ENCODE assay signal across 19 cellular contexts in genomic region chr3:133937061-133937686, GRCh38.
"Had no signal": no experiment of that assay in that cellular context is flagged by ENCODE, and none has a peak within 500 bp of the region (broad histone marks: within the 10 kb centered on the region; RNA-seq: fewer than 3 reads in every experiment).

No MANE protein-coding gene starts in this region.

- DNase-seq: activated CD4-positive, CD25-positive, alpha-beta regulatory T cell treated with anti-CD3 and anti-CD28 coated beads, Interleukin-2, amount 50 U/mL, for 72 hours; activated effector memory CD4-positive, alpha-beta T cell treated with Interleukin-2 at 50 U/mL for 16 hours; activated T-cell treated with anti-CD3 and anti-CD28 coated beads, Interleukin-2, amount 50 U/mL, for 4 hours; central memory CD4-positive, alpha-beta T cell; effector CD8-positive, alpha-beta T cell; foreskin melanocyte; left colon; midbrain; stimulated activated CD4-positive, alpha-beta T cell treated with anti-CD3 and anti-CD28 coated beads, Interleukin-4, amount 100 ng/mL, for 4 hours; stimulated activated naive CD4-positive, alpha-beta T cell treated with Interleukin-2 at 50 U/mL for 16 hours; T-helper 1 cell; T1000 had no signal

- H3K27ac ChIP-seq: adrenal gland, heart left ventricle, neural progenitor cell, pancreas had no signal

- H3K4me3 Mint-ChIP-seq: activated naive CD4-positive, alpha-beta T cell treated with anti-CD3 and anti-CD28 coated beads, Interleukin-2, amount 50 U/mL, for 24 hours; activated T-cell treated with anti-CD3 and anti-CD28 coated beads, Interleukin-2, amount 50 U/mL, for 4 hours; neural progenitor cell had no signal

- H3K27me3 ChIP-seq: adrenal gland, heart left ventricle, neural progenitor cell, pancreas had no signal

- H3K4me1 ChIP-seq: adrenal gland, neural progenitor cell, pancreas had no signal

- H3K27ac Mint-ChIP-seq: activated naive CD4-positive, alpha-beta T cell treated with anti-CD3 and anti-CD28 coated beads, Interleukin-2, amount 50 U/mL, for 24 hours; neural progenitor cell had no signal

- H3K36me3 ChIP-seq: adrenal gland, heart left ventricle, neural progenitor cell, pancreas had no signal

- H3K36me3 Mint-ChIP-seq: activated naive CD4-positive, alpha-beta T cell treated with anti-CD3 and anti-CD28 coated beads, Interleukin-2, amount 50 U/mL, for 24 hours; neural progenitor cell had no signal

- H3K9me3 ChIP-seq: adrenal gland, heart left ventricle, pancreas had no signal

- FAIRE-seq: pancreas had no signal

- H3K4me3 ChIP-seq: adrenal gland, heart left ventricle, lung, neural progenitor cell, pancreas, skin epidermis had no signal

- H3K9me3 Mint-ChIP-seq: activated naive CD4-positive, alpha-beta T cell treated with anti-CD3 and anti-CD28 coated beads, Interleukin-2, amount 50 U/mL, for 24 hours; activated T-cell treated with anti-CD3 and anti-CD28 coated beads, Interleukin-2, amount 50 U/mL, for 4 hours; neural progenitor cell had no signal

- H3K27me3 Mint-ChIP-seq: activated naive CD4-positive, alpha-beta T cell treated with anti-CD3 and anti-CD28 coated beads, Interleukin-2, amount 50 U/mL, for 24 hours had no signal
